ENCODE assay signal across 10 cellular contexts in the genomic region with DNA sequence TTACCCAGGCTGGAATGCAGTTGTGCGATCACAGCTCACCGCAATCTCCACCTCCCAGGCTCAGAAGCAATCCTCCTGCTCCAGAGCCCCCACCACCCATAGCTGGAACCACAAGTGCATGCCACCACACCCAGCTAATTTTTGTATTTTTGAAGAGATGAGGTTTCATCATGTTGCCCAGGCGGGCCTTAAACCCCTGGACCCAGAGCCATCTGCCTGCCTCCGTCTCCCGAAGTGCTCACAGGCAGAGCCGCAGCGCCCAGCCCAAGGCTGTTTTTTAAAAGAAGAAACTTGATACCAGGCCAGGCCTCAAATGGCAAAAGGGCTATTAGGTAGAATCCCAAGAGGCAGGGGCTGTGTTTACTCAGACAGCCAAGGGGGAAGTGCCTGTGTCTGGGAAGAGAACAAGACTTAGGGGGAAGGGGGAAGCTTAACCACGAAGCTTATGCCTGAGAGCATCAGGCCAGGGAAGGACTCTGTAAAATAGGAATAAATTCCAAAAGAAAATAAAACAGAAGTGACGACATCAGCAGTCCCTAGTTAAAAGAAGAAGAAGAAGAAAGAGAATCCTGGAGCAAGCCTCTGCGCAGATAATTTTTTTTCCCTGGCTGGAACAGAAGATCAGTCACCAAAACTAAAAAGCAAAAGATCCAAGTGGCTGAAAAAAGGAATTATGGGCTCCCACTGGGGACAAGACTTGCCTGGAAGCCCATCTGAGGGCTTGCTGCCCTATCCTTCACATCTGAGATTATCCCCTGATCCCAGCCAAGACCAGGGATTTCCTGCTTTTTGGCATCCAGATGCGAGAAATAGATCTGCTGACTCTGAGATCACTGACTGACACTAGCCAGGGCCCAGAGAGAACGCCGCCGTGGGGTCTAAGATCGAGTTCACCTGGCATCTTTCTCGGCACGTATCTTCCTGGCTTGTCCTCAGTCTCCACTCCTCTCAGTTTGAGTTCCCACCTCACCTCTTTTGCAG.
DNase-seq lines count a peak whose midpoint lies in the region; ATAC-seq and FAIRE-seq lines count a peak whose summit lies in the region.
"Had no signal": no experiment of that assay in that cellular context is flagged by ENCODE, and none has a peak within 500 bp of the region (broad histone marks: within the 10 kb centered on the region; RNA-seq: fewer than 3 reads in every experiment).

No MANE protein-coding gene starts in this region.

- ATAC-seq in HG02610 (IDR thresholded peaks at IDR 0.05; ENCODE audit: unreplicated experiment) = no peak
- ATAC-seq in effector memory CD8-positive, alpha-beta T cell (replicated peaks) = no peak

- no peaks in the 10 kb centered on the region for H3K9me3 Mint-ChIP-seq in effector memory CD8-positive, alpha-beta T cell

- DNase-seq in D341Med (ENCODE audit: low spot score) = peak; percentile 48
- peak; percentile 84 for DNase-seq in NCI-H2107 (lab: John Stamatoyannopoulos, UW)
- no peak for DNase-seq in SIG-M5 (lab: John Stamatoyannopoulos, UW)
- no peak for DNase-seq in posterior vena cava (ENCODE audit: low spot score)
- DNase-seq in effector memory CD8-positive, alpha-beta T cell = no peak

- peak overlapping the region; percentile 65 for H2AFZ ChIP-seq in neuron (ENCODE audit: low read depth, low read length)

- no peaks in the 10 kb centered on the region for H3K9me3 ChIP-seq in neuron (ENCODE audit: low read length)

- intact Hi-C loops in posterior vena cava (cut with DNase I) = no loop called here

- no peak overlapping the region for H3K4me3 Mint-ChIP-seq in effector memory CD8-positive, alpha-beta T cell

- H3K4me1 Mint-ChIP-seq in effector memory CD8-positive, alpha-beta T cell (ENCODE audit: low read depth in 2 of 2) = peaks cover 6 to 9% of the 10 kb centered on the region in 2 donors

- H3K27me3 Mint-ChIP-seq in effector memory CD8-positive, alpha-beta T cell = no peaks in the 10 kb centered on the region

- no peak overlapping the region for H3K4me3 ChIP-seq in neuron (ENCODE audit: low read length)

- H3K36me3 Mint-ChIP-seq in effector memory CD8-positive, alpha-beta T cell (ENCODE audit: insufficient read depth) = no peaks in the 10 kb centered on the region

- no peaks in the 10 kb centered on the region for H3K36me3 ChIP-seq in neuron (ENCODE audit: insufficient read depth, low read length)

- FAIRE-seq in endometrium (lab: Jason Lieb, UNC) = peak; percentile 33
- FAIRE-seq: D721Med, RCC 7860 had no signal

- H3K27me3 ChIP-seq in neuron (ENCODE audit: insufficient read depth, low read length) = peaks cover 6% of the 10 kb centered on the region

- H3K27ac Mint-ChIP-seq in effector memory CD8-positive, alpha-beta T cell = no peak overlapping the region

- H3K4me1 ChIP-seq in neuron (ENCODE audit: insufficient read depth, low read length) = peaks cover 4% of the 10 kb centered on the region

Comparison
In these comparisons a context has a peak if more than half of its experiments do, and no peak if none do; other contexts are left out.
1. DNase-seq: peak in D341Med (single experiment) and NCI-H2107 (single experiment); none in SIG-M5 (single experiment), posterior vena cava (single experiment) and effector memory CD8-positive, alpha-beta T cell (0 of 3).